Comparison of ENCODE assay signal across 23 cellular contexts in the genomic region with DNA sequence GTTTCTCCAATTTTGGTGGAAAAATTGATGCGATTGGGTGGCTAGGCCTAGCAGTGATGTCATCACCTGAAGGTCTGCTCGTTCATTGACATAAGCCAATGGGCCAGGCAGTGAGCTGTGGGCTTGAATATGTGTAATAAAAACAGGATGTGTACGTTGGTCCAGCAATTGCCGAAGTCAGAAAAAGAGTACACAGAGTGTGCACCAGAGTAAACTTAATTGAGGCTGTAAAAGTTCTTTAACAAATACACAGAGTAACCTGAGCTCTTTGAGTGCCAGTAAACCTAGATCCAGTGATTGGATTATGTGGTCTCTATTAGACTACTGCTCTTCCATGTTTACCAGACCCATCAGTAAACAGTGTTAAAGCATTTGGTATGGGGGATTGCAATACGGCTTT. TPM values are rescaled to one million over a fixed set of nuclear protein-coding genes. Genes with fewer than 3 reads are reported as not detected.
DNase-seq lines count a peak whose midpoint lies in the region; TF ChIP-seq lines count a peak whose summit lies in the region.
"Had no signal": no experiment of that assay in that cellular context is flagged by ENCODE, and none has a peak within 500 bp of the region (broad histone marks: within the 10 kb centered on the region; RNA-seq: fewer than 3 reads in every experiment).

No MANE protein-coding gene starts in this region.

- no peak overlapping the region for H3K4me2 ChIP-seq in smooth muscle cell

- H3K27ac ChIP-seq in smooth muscle cell (ENCODE audit: low read depth), result peak overlapping the region; percentile 39
- H3K27ac ChIP-seq: cardiac muscle cell, dorsolateral prefrontal cortex, tibial nerve had no signal

- in situ Hi-C loops in HAP-1 (cut with MboI; ENCODE audit: low sequenced_read_pairs), result no loop called here

- H3K36me3 ChIP-seq in smooth muscle cell (ENCODE audit: low read depth), result no peaks in the 10 kb centered on the region
- H3K36me3 ChIP-seq in HAP-1 (replicated peaks), result no peaks in the 10 kb centered on the region
- H3K36me3 ChIP-seq: cardiac muscle cell, tibial nerve had no signal

- H3K9me3 ChIP-seq in smooth muscle cell (replicated peaks; ENCODE audit: low read depth) (no peaks in the 10 kb centered on the region), HAP-1 (no peaks in the 10 kb centered on the region)
- H3K9me3 ChIP-seq: tibial nerve had no signal

- H2AFZ ChIP-seq in smooth muscle cell (ENCODE audit: low read depth), result no peak overlapping the region

- WGBS in smooth muscle cell (ENCODE audit: low lambda C conversion rate), result 49% methylated on average over 5 of the region's 5 CpGs

- H3K4me1 ChIP-seq in smooth muscle cell (ENCODE audit: low read depth) (peaks cover 12% of the 10 kb centered on the region), HAP-1 (no peaks in the 10 kb centered on the region)

- H3K9ac ChIP-seq in smooth muscle cell (ENCODE audit: low read depth), result no peak overlapping the region

- DNase-seq in H4 (ENCODE audit: low spot score), result peak; percentile 80
- DNase-seq in NCI-H774 (lab: John Stamatoyannopoulos, UW), result peak; percentile 52
- peak; percentile 58 for DNase-seq in fibroblast of peridontal ligament (ENCODE audit: extremely low read depth)
- DNase-seq in smooth muscle cell (lab: John Stamatoyannopoulos, UW; ENCODE audit: unreplicated experiment), result no peak
- no peak for DNase-seq in GM20000 (ENCODE audit: low spot score)
- DNase-seq in activated CD4-positive, alpha-beta T cell treated with anti-CD3 and anti-CD28 coated beads for 4 hours, result no peak
- DNase-seq in HAP-1 (ENCODE audit: low spot score in 2 of 2), result no peak
- DNase-seq: activated B cell treated with CpG ODN at 0.5 μM for 24 hours; activated naive CD8-positive, alpha-beta T cell treated with anti-CD3 and anti-CD28 coated beads, Interleukin-2, amount 50 U/mL, for 24 hours; DMS79; dorsolateral prefrontal cortex; NCI-H2171; stimulated activated naive CD4-positive, alpha-beta T cell; T-helper 1 cell had no signal

- H3K4me3 ChIP-seq in smooth muscle cell (no peak overlapping the region), HAP-1 (no peak overlapping the region)
- H3K4me3 ChIP-seq: cardiac muscle cell, dorsolateral prefrontal cortex, tibial nerve had no signal

- H3F3A ChIP-seq in smooth muscle cell (ENCODE audit: low read depth), result no peaks in the 10 kb centered on the region

- H3K79me2 ChIP-seq in smooth muscle cell (ENCODE audit: low read depth), result no peaks in the 10 kb centered on the region

- TF ChIP-seq CTCF in smooth muscle cell (IDR thresholded peaks at IDR 0.05; ENCODE audit: borderline replicate concordance, insufficient read depth, poor library complexity, severe bottlenecking), result no peak
- TF ChIP-seq CTCF in GM20000 (IDR thresholded peaks at IDR 0.05; ENCODE audit: extremely low read depth, missing control alignments), result no peak

- H4K20me1 ChIP-seq in smooth muscle cell (ENCODE audit: low read depth), result no peaks in the 10 kb centered on the region

- H3K27me3 ChIP-seq in smooth muscle cell (ENCODE audit: low read depth) (no peaks in the 10 kb centered on the region), HAP-1 (ENCODE audit: low read depth) (no peaks in the 10 kb centered on the region)
- H3K27me3 ChIP-seq: cardiac muscle cell had no signal

RNA-seq across cellular contexts. Expression of a gene that starts 13.0 kb away (rescaled TPM):
- total RNA-seq in H4 (2014; rRNA removed; shearing (Covaris generic)), result 0.56 and 1.5 TPM in 2 replicates
- total RNA-seq in smooth muscle cell, result not detected in 2 replicates
- polyA plus RNA-seq in smooth muscle cell, result not detected in 2 replicates
- total RNA-seq: activated B cell treated with CpG ODN at 0.5 μM for 24 hours; activated CD8-positive, alpha-beta memory T cell treated with anti-CD3 and anti-CD28 coated beads for 36 hours; activated T-helper 2 cell treated with anti-CD3 and anti-CD28 coated beads, Interferon-gamma antibody, Interleukin-2, Interleukin-4, amounts not matched to agents 10 μg/mL and 5 μg/mL and 100 μg/mL, durations not matched to agents 14 hours and 24 hours and 36 hours; lung microvascular endothelial cell; natural killer cell treated with Interleukin-12 subunit alpha and Interleukin-12 subunit beta and Interleukin-15 and Interleukin-18, amount 100 ng/mL, for 72 hours; pulmonary artery endothelial cell; Right ventricle myocardium inferior; tibial nerve had no signal
- polyA plus RNA-seq: IgD-negative memory B cell had no signal

Comparison
In these comparisons a context has a peak if more than half of its experiments do, and no peak if none do; other contexts are left out.
1. DNase-seq: peak in H4 (single experiment), NCI-H774 (single experiment) and fibroblast of peridontal ligament (single experiment); none in smooth muscle cell (single experiment), GM20000 (single experiment), activated CD4-positive, alpha-beta T cell treated with anti-CD3 and anti-CD28 coated beads for 4 hours (0 of 2) and HAP-1 (0 of 2).